ENCODE assay signal across 8 cellular contexts in the genomic region with DNA sequence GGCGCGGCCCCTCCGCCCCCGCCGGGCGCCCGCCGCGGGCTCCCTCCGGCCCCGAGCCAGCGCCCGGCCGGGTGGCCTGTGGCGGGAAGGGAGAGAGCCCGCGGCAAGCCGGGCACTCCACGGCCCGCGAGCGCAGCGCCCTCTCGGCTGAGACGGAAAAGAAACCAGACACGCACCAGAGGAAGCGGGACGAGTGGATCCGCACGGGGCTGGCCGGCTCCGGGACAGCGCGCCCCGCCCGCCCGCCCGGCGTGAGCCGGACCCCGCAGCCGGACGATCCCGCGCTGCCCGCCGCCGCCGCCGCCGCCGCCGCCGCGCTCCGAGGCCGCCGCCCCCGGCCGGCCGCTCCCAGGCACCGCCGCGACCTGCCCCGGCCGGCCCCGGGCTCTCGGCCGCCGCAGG. TPM values are rescaled to one million over a fixed set of nuclear protein-coding genes. Genes with fewer than 3 reads are reported as not detected.
DNase-seq lines count a peak whose midpoint lies in the region; ATAC-seq and TF ChIP-seq lines count a peak whose summit lies in the region.

No MANE protein-coding gene starts in this region.

- H2BK120ac ChIP-seq in IMR-90 (ENCODE audit: low read depth, low read length): no peak overlapping the region

- CTCF ChIA-PET in IMR-90 (lab: Yijun Ruan, JAX): interaction anchor here (1.0 kb wide), 1 partner anchor 358 kb away, joined by 3 read pairs; no protein-coding TSS in a partner anchor

- BruUV-seq in IMR-90 (replicated peaks; lab: Mats Ljungman, UMichigan): no TSS peak

- peaks cover 6% of the 10 kb centered on the region for H3K36me3 ChIP-seq in IMR-90 (ENCODE audit: control insufficient read depth, insufficient read depth, low read length)
- no peaks in the 10 kb centered on the region for H3K36me3 ChIP-seq in hepatocyte (replicated peaks; ENCODE audit: insufficient read depth, low read depth)
- no peaks in the 10 kb centered on the region for H3K36me3 ChIP-seq in spleen

- peaks cover 16% of the 10 kb centered on the region for H4K20me1 ChIP-seq in IMR-90 (ENCODE audit: insufficient read depth, low read length)
- peaks cover 30% of the 10 kb centered on the region for H4K20me1 ChIP-seq in hepatocyte (ENCODE audit: insufficient read depth, poor library complexity, severe bottlenecking)

- no peak for TF ChIP-seq POLR2A in IMR-90 (IDR thresholded peaks at IDR 0.05; ENCODE audit: low read depth, low read length)
- TF ChIP-seq POLR2A in spleen (IDR thresholded peaks at IDR 0.05): no peak

- H3K56ac ChIP-seq in IMR-90 (ENCODE audit: extremely low read depth, insufficient read depth, low read length): no peak overlapping the region

- H2BK5ac ChIP-seq in IMR-90 (ENCODE audit: low read depth, low read length, poor library complexity, severe bottlenecking): peak overlapping the region; percentile 49

- H2AFZ ChIP-seq in IMR-90 (replicated peaks; ENCODE audit: low read length, poor library complexity) (peak overlapping the region; percentile 90), hepatocyte (no peak overlapping the region)

- no peaks in the 10 kb centered on the region for H3K9me1 ChIP-seq in IMR-90 (ENCODE audit: insufficient read depth, low read length)

- intact Hi-C loops in IMR-90 (cut with micrococcal nuclease): loop anchor here (2.0 kb wide), 1 partner anchor 235 kb away; no protein-coding TSS in a partner anchor
- intact Hi-C loops in spleen (cut with DNase I; ENCODE audit: low total_unique reads): loop anchor here (10.0 kb wide), 2 partner anchors 79 to 291 kb away; a partner anchor contains a TSS

- no peak overlapping the region for H4K91ac ChIP-seq in IMR-90 (ENCODE audit: insufficient read depth, low read depth, low read length)

- H3K27me3 ChIP-seq in IMR-90 (ENCODE audit: control insufficient read depth, insufficient read depth, low read length) (no peaks in the 10 kb centered on the region), hepatocyte (no peaks in the 10 kb centered on the region), spleen (replicated peaks in 1 of 7) (no peaks in the 10 kb centered on the region)

- ATAC-seq in GM21526 (IDR thresholded peaks at IDR 0.05; ENCODE audit: low FRiP score, unreplicated experiment) (peak; percentile 21), IMR-90 (ENCODE audit: low read depth) (peak; percentile 4)

- H3K9me3 ChIP-seq in IMR-90 (ENCODE audit: control insufficient read depth, insufficient read depth, low read length) (no peaks in the 10 kb centered on the region), hepatocyte (ENCODE audit: low read depth) (no peaks in the 10 kb centered on the region), spleen (no peaks in the 10 kb centered on the region)

- DNase-seq in EH (ENCODE audit: low read depth): peak; percentile 46
- DNase-seq in IMR-90: peak; percentile 36
- DNase-seq in activated T-helper 9 cell treated with anti-CD3 and anti-CD28 coated beads, Interleukin-2, amount 50 U/mL, for 16 hours (ENCODE audit: low read depth): peak; percentile 8
- DNase-seq in hepatocyte (ENCODE audit: low spot score): no peak
- DNase-seq in spleen: peak; percentile 87
- no peak for DNase-seq in Ammon's horn (ENCODE audit: low spot score)
- DNase-seq in NCI-H1092 treated with DMSO at 0.1 percent for 48 hours (lab: John Stamatoyannopoulos, UW): no peak

- H3K4me2 ChIP-seq in IMR-90 (ENCODE audit: low read depth, low read length) (no peak overlapping the region), hepatocyte (peak overlapping the region; percentile 92)

- peaks cover 0 to 11% of the 10 kb centered on the region in 2 experiments; a peak in 2 of 4 replicates for H3K79me1 ChIP-seq in IMR-90 (ENCODE audit: low read depth in 1 of 2, low read length in 2 of 2)

- H2AK9ac ChIP-seq in IMR-90 (replicated peaks; ENCODE audit: low read depth, low read length, poor library complexity): no peak overlapping the region

- TF ChIP-seq RAD21 in IMR-90 (IDR thresholded peaks at IDR 0.05; ENCODE audit: low read length): no peak

- POLR2A ChIA-PET in IMR-90 (lab: Charles Lee; ENCODE audit: unreplicated experiment): interaction anchor here (0.6 kb wide), 1 partner anchor 93 kb away, joined by 3 read pairs; no protein-coding TSS in a partner anchor

- H3K18ac ChIP-seq in IMR-90 (ENCODE audit: low read depth, low read length): no peak overlapping the region

- H3K4me3 ChIP-seq in IMR-90 (ENCODE audit: insufficient read depth, low read depth, low read length): peak overlapping the region; percentile 58
- H3K4me3 ChIP-seq in hepatocyte: peak overlapping the region; percentile 87
- H3K4me3 ChIP-seq in spleen: peak overlapping the region; percentile 64 to 90 (median 78)

- in situ Hi-C loops in IMR-90 (cut with MboI; ENCODE audit: low sequenced_read_pairs): loop anchor here (25.0 kb wide), 1 partner anchor 239 kb away; a partner anchor contains a TSS

- peak overlapping the region; percentile 84 for H3K27ac ChIP-seq in IMR-90 (ENCODE audit: insufficient read depth, low read length)
- peak overlapping the region; percentile 99 for H3K27ac ChIP-seq in hepatocyte
- peak overlapping the region; percentile 88 to 94 (median 90) for H3K27ac ChIP-seq in spleen

- no peak overlapping the region for H4K5ac ChIP-seq in IMR-90 (ENCODE audit: low read depth, low read length)

- no peaks in the 10 kb centered on the region for H3K9me2 ChIP-seq in hepatocyte (replicated peaks; ENCODE audit: insufficient read depth)

- H3K23ac ChIP-seq in IMR-90 (ENCODE audit: low read depth, low read length): no peak overlapping the region

- H2BK20ac ChIP-seq in IMR-90 (ENCODE audit: low read depth, low read length): no peak overlapping the region

- H3K4ac ChIP-seq in IMR-90 (ENCODE audit: low read depth, low read length): no peak overlapping the region; the same call in 1 of the 2 replicates

- TF ChIP-seq CTCF in IMR-90 (conservative IDR thresholded peaks at IDR 0.05; ENCODE audit: low read depth, low read length): no peak
- TF ChIP-seq CTCF in hepatocyte (IDR thresholded peaks at IDR 0.05; ENCODE audit: poor library complexity): no peak
- no peak for TF ChIP-seq CTCF in spleen (IDR thresholded peaks at IDR 0.05 in 8 of 11, conservative IDR thresholded peaks at IDR 0.05 in 3 of 11)

- H3K9ac ChIP-seq in IMR-90 (ENCODE audit: low read depth, low read length): peak overlapping the region; percentile 85; the same call in 1 of the 2 replicates

- WGBS in IMR-90 (ENCODE audit: extremely low coverage in 2 of 2, insufficient read length in 1 of 2), 2 experiments: 0% methylated on average over 30 of the region's 70 CpGs; no CpG with 5 or more reads in 1 of the 2 experiments
- WGBS in hepatocyte (ENCODE audit: low lambda C conversion rate, missing lambda C conversion rate): 0% methylated on average over 6 of the region's 70 CpGs
- 1 to 3% (median 1%) methylated on average over 8 to 70 of the region's 70 CpGs; no CpG with 5 or more reads in 1 of the 5 donors for WGBS in spleen, 5 donors

- H3K4me1 ChIP-seq in IMR-90 (ENCODE audit: control insufficient read depth, insufficient read depth, low read length) (no peaks in the 10 kb centered on the region), hepatocyte (ENCODE audit: insufficient read depth) (peaks cover 14% of the 10 kb centered on the region), spleen (peaks cover 16 to 57% (median 33%) of the 10 kb centered on the region in 6 donors)

- H4K8ac ChIP-seq in IMR-90 (ENCODE audit: low read depth in 2 of 2, low read length in 2 of 2): no peak overlapping the region; a peak in 2 of 4 replicates

- no peak overlapping the region for H2BK15ac ChIP-seq in IMR-90 (ENCODE audit: low read depth, low read length)

- H3K79me2 ChIP-seq in hepatocyte: peaks cover 41% of the 10 kb centered on the region

- H2AK5ac ChIP-seq in IMR-90 (ENCODE audit: low read depth, low read length): no peak overlapping the region

- H3K14ac ChIP-seq in IMR-90 (replicated peaks; ENCODE audit: low read depth, low read length): no peak overlapping the region

- dilution Hi-C loops in IMR-90 (cut with HindIII; ENCODE audit: low sequenced_read_pairs, unreplicated experiment): no loop called here

TF ChIP-seq in IMR-90, 13 proteins besides CTCF, POLR2A, EP300 and RAD21 (continues in another document):
- TF ChIP-seq CEBPB (IDR thresholded peaks at IDR 0.05; ENCODE audit: low read depth, low read length) (no peak), MAFK (IDR thresholded peaks at IDR 0.05; ENCODE audit: low read depth, low read length) (no peak), NFE2L2 (IDR thresholded peaks at IDR 0.05; ENCODE audit: low read depth, low read length) (no peak), BHLHE40 (IDR thresholded peaks at IDR 0.05; ENCODE audit: low read depth, low read length) (no peak), RCOR1 (IDR thresholded peaks at IDR 0.05; ENCODE audit: insufficient replicate concordance, low read length) (no peak), SMC3 (IDR thresholded peaks at IDR 0.05; ENCODE audit: low read depth, low read length) (no peak; the same call in 1 of the 2 replicates), RFX5 (IDR thresholded peaks at IDR 0.05; ENCODE audit: low read depth, low read length) (no peak), MXI1 (IDR thresholded peaks at IDR 0.05; ENCODE audit: borderline replicate concordance, low read depth, low read length) (no peak)
- TF ChIP-seq, protein P1, sequence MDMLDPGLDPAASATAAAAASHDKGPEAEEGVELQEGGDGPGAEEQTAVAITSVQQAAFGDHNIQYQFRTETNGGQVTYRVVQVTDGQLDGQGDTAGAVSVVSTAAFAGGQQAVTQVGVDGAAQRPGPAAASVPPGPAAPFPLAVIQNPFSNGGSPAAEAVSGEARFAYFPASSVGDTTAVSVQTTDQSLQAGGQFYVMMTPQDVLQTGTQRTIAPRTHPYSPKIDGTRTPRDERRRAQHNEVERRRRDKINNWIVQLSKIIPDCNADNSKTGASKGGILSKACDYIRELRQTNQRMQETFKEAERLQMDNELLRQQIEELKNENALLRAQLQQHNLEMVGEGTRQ (IDR thresholded peaks at IDR 0.05; ENCODE audit: low read depth, low read length): no peak
- TF ChIP-seq, protein P2, sequence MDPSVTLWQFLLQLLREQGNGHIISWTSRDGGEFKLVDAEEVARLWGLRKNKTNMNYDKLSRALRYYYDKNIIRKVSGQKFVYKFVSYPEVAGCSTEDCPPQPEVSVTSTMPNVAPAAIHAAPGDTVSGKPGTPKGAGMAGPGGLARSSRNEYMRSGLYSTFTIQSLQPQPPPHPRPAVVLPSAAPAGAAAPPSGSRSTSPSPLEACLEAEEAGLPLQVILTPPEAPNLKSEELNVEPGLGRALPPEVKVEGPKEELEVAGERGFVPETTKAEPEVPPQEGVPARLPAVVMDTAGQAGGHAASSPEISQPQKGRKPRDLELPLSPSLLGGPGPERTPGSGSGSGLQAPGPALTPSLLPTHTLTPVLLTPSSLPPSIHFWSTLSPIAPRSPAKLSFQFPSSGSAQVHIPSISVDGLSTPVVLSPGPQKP (IDR thresholded peaks at IDR 0.05; ENCODE audit: borderline replicate concordance, low read depth, low read length): no peak

RNA-seq across cellular contexts. Expression of a gene that starts 0.3 kb away (rescaled TPM):
- total RNA-seq in IMR-90 (2012; rRNA removed) (92.5 and 94.3 TPM in 2 replicates), hepatocyte (69.2 and 70.2 TPM in 2 replicates), spleen (10 to 100 TPM; 32.8 to 60.9 (median 47.5) TPM)
- polyA plus RNA-seq in IMR-90 (2012; rRNA removed) (43.3 and 44.9 TPM in 2 replicates), hepatocyte (15.1 and 17.8 TPM in 2 replicates), spleen (1 to 10 TPM; 6.0 to 8.6 (median 7.6) TPM)
- 10.8 and 11.9 TPM in 2 replicates for polyA plus RNA-seq in IMR-90 (2012; cell fraction: cytosol; rRNA removed)
- polyA plus RNA-seq in IMR-90 (2012; cell fraction: nucleus; rRNA removed; ENCODE audit: low replicate concordance): 27.8 and 127 TPM in 2 replicates

Comparison
In these comparisons a context has a peak if more than half of its experiments do, and no peak if none do; other contexts are left out.
1. DNase-seq: peak in EH (single experiment), IMR-90 (single experiment), activated T-helper 9 cell treated with anti-CD3 and anti-CD28 coated beads, Interleukin-2, amount 50 U/mL, for 16 hours (single experiment) and spleen (single experiment); none in hepatocyte (single experiment), Ammon's horn (single experiment) and NCI-H1092 treated with DMSO at 0.1 percent for 48 hours (single experiment).
2. Peak in every context shown above with its lines, with median percentiles within 50 percentile points of each other: H3K27ac ChIP-seq and H3K4me3 ChIP-seq.